In genomic region chr1:245019904-245020486, GRCh38 we compare ENCODE assay signal across 1 cellular context.
TF ChIP-seq lines count a peak whose summit lies in the region.

No MANE protein-coding gene starts in this region.

TF ChIP-seq in GM12878, 131 proteins besides CTCF, POLR2A, EP300 and RAD21 (continued from another document):
- TF ChIP-seq NKRF (conservative IDR thresholded peaks at IDR 0.05), result no peak
